Comparison of ENCODE assay signal across 2 cellular contexts in genomic region chr17:44760474-44761308, GRCh38.
TF ChIP-seq lines count a peak whose summit lies in the region.

No MANE protein-coding gene starts in this region.

TF ChIP-seq in SK-N-SH, 30 proteins besides CTCF, POLR2A, EP300 and RAD21 (continued from another document):
- no peak for TF ChIP-seq REST (IDR thresholded peaks at IDR 0.05; ENCODE audit: low read depth, low read length)
- TF ChIP-seq NRF1 (IDR thresholded peaks at IDR 0.05; ENCODE audit: low read depth, low read length): no peak
- TF ChIP-seq IRF3 (IDR thresholded peaks at IDR 0.05; ENCODE audit: low read depth, low read length): no peak
- TF ChIP-seq PBX3 (IDR thresholded peaks at IDR 0.05): no peak

TF ChIP-seq in SK-N-SH treated with all-trans-retinoic acid at 6 μM for 48 hours, 23 proteins besides CTCF, POLR2A, EP300 and RAD21 (continued from another document):
- TF ChIP-seq PATZ1 (CRISPR knock-in tag; IDR thresholded peaks at IDR 0.05; ENCODE audit: borderline replicate concordance) (no peak), ZNF8 (CRISPR knock-in tag; IDR thresholded peaks at IDR 0.05) (no peak), RARB (CRISPR knock-in tag; IDR thresholded peaks at IDR 0.05) (no peak), BACH2 (CRISPR knock-in tag; IDR thresholded peaks at IDR 0.05; ENCODE audit: borderline replicate concordance) (no peak), OSR1 (CRISPR knock-in tag; IDR thresholded peaks at IDR 0.05) (no peak), GLIS3 (CRISPR knock-in tag; IDR thresholded peaks at IDR 0.05) (no peak), CSRNP3 (CRISPR knock-in tag; IDR thresholded peaks at IDR 0.05) (no peak), CSDC2 (CRISPR knock-in tag; IDR thresholded peaks at IDR 0.05) (no peak), PPARA (CRISPR knock-in tag; IDR thresholded peaks at IDR 0.05; ENCODE audit: borderline replicate concordance) (no peak), TSHZ2 (CRISPR knock-in tag; IDR thresholded peaks at IDR 0.05) (no peak), ARNTL (CRISPR knock-in tag; IDR thresholded peaks at IDR 0.05; ENCODE audit: borderline replicate concordance, low read depth) (no peak), ISL1 (CRISPR knock-in tag; IDR thresholded peaks at IDR 0.05) (no peak), CREB5 (CRISPR knock-in tag; IDR thresholded peaks at IDR 0.05; ENCODE audit: low read depth) (no peak), TCF4 (CRISPR knock-in tag; IDR thresholded peaks at IDR 0.05; ENCODE audit: borderline replicate concordance) (no peak)
